ENCODE assay signal across 1 cellular context in genomic region chr12:57090456-57090855, GRCh38.
TF ChIP-seq lines count a peak whose summit lies in the region.

No MANE protein-coding gene starts in this region.

TF ChIP-seq in endothelial cell of umbilical vein, 7 proteins besides CTCF, POLR2A, EP300 and RAD21:
- TF ChIP-seq FOS (IDR thresholded peaks at IDR 0.05; ENCODE audit: borderline replicate concordance, insufficient read depth, low read length): no peak
- TF ChIP-seq EZH2 (IDR thresholded peaks at IDR 0.05; ENCODE audit: borderline replicate concordance, low read depth, low read length, severe bottlenecking): no peak
- no peak for TF ChIP-seq GATA2 (IDR thresholded peaks at IDR 0.05; ENCODE audit: insufficient read depth, insufficient read length, low read depth, low read length)
- no peak for TF ChIP-seq JUN (IDR thresholded peaks at IDR 0.05; ENCODE audit: borderline replicate concordance, insufficient read depth, insufficient read length, low read depth)
- no peak for TF ChIP-seq POLR2AphosphoS5 (IDR thresholded peaks at IDR 0.05; ENCODE audit: insufficient read depth, low read depth, low read length)
- TF ChIP-seq MAX (IDR thresholded peaks at IDR 0.05; ENCODE audit: insufficient read depth, insufficient read length): no peak
- no peak for TF ChIP-seq MYC (IDR thresholded peaks at IDR 0.05; ENCODE audit: low read depth, low read length)
